Comparison of ENCODE assay signal across 17 cellular contexts in the genomic region with DNA sequence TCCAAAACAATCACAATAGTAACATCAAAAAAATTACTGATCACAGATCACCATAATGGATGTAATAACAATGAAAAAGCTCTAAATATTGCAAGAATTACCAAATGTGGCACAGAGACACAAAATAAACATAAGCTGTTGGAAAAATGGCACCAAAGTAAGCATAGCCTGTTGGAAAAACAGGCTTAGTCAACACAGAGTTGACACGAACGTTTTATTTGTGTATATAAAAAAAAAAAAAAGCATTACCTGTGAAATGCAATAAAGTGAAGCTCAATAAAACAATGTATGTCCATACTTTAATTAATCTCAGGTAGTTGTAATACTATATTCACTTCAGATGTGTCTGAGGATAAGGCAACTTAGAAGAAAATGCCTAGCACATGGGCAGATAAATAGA.
DNase-seq lines count a peak whose midpoint lies in the region; ATAC-seq and TF ChIP-seq lines count a peak whose summit lies in the region.
"Had no signal": no experiment of that assay in that cellular context is flagged by ENCODE, and none has a peak within 500 bp of the region (broad histone marks: within the 10 kb centered on the region; RNA-seq: fewer than 3 reads in every experiment).

No MANE protein-coding gene starts in this region.

- ATAC-seq in left colon, result peak; percentile 67
- ATAC-seq: A549; CD8-positive, alpha-beta T cell had no signal

- no TSS peak for BruUV-seq in MCF 10A (replicated peaks; lab: Mats Ljungman, UMichigan)

- DNase-seq in MCF 10A (ENCODE audit: unreplicated experiment), result no peak
- no peak for DNase-seq in breast epithelium (ENCODE audit: low spot score in 2 of 2)
- no peak for DNase-seq in left colon
- DNase-seq in GOT3 (lab: John Stamatoyannopoulos, UW), result no peak
- no peak for DNase-seq in GM20000 (ENCODE audit: low spot score)
- DNase-seq: AML-193; Caco-2; Calu3; CD4-positive, alpha-beta T cell; CD8-positive, alpha-beta T cell; DMS79 treated with DMSO at 0.1 percent for 48 hours; GF-D8 had no signal

- H3K4me3 Mint-ChIP-seq in MCF 10A (ENCODE audit: unreplicated experiment), result no peak overlapping the region
- H3K4me3 Mint-ChIP-seq: B cell; CD4-positive, alpha-beta T cell; CD8-positive, alpha-beta T cell had no signal

- H3K9me3 ChIP-seq in breast epithelium, result peaks cover 0 to 7% of the 10 kb centered on the region in 2 donors
- H3K9me3 ChIP-seq: A549, Caco-2 had no signal

- H3K27me3 Mint-ChIP-seq in MCF 10A (ENCODE audit: insufficient read depth, unreplicated experiment), result no peaks in the 10 kb centered on the region
- H3K27me3 Mint-ChIP-seq: B cell; CD4-positive, alpha-beta T cell had no signal

- H3K27me3 ChIP-seq in breast epithelium, result no peaks in the 10 kb centered on the region
- H3K27me3 ChIP-seq: BLaER1 treated with 17β-estradiol and CSF1 and Interleukin-3, amounts not matched to agents 10 nM and 100 nM had no signal

- peaks cover 7% of the 10 kb centered on the region for H3K9me3 Mint-ChIP-seq in MCF 10A (ENCODE audit: unreplicated experiment)
- H3K9me3 Mint-ChIP-seq: CD4-positive, alpha-beta T cell had no signal

- no peak for TF ChIP-seq POLR2A in breast epithelium (IDR thresholded peaks at IDR 0.05)

- CTCF ChIA-PET in MCF 10A (lab: Yijun Ruan, JAX), result interaction anchor here (0.6 to 0.8 kb wide), 2 partner anchors 31 to 409 kb away, joined by 3 read pairs; no protein-coding TSS in a partner anchor

- no peaks in the 10 kb centered on the region for H3K36me3 ChIP-seq in breast epithelium

- intact Hi-C loops in MCF 10A (cut with micrococcal nuclease), result no loop called here
- intact Hi-C loops in breast epithelium (cut with DNase I; ENCODE audit: low total_unique reads), result no loop called here
- intact Hi-C loops in left colon (cut with DNase I, micrococcal nuclease), result no loop called here

- peak overlapping the region; percentile 37 for H3K27ac Mint-ChIP-seq in MCF 10A (ENCODE audit: low read depth, unreplicated experiment)
- H3K27ac Mint-ChIP-seq: B cell; CD4-positive, alpha-beta T cell; CD8-positive, alpha-beta T cell had no signal

- H3K4me3 ChIP-seq in breast epithelium, result no peak overlapping the region
- H3K4me3 ChIP-seq: A549; BLaER1 treated with 17β-estradiol and CSF1 and Interleukin-3, amounts not matched to agents 10 nM and 100 nM had no signal

- no peak for TF ChIP-seq CTCF in MCF 10A (IDR thresholded peaks at IDR 0.05; ENCODE audit: unreplicated experiment)
- no peak for TF ChIP-seq CTCF in breast epithelium (IDR thresholded peaks at IDR 0.05)
- no peak for TF ChIP-seq CTCF in GM20000 (IDR thresholded peaks at IDR 0.05; ENCODE audit: extremely low read depth, missing control alignments)

- peaks cover 55% of the 10 kb centered on the region for H3K36me3 Mint-ChIP-seq in MCF 10A (ENCODE audit: insufficient read depth, unreplicated experiment)

- H3K4me1 ChIP-seq in breast epithelium, result no peaks in the 10 kb centered on the region
- H3K4me1 ChIP-seq: A549; BLaER1 treated with 17β-estradiol and CSF1 and Interleukin-3, amounts not matched to agents 10 nM and 100 nM; Caco-2 had no signal

- POLR2A ChIA-PET in MCF 10A (lab: Yijun Ruan, JAX), result interaction anchor here (0.9 to 1.3 kb wide), 2 partner anchors 10 to 20 kb away, joined by 3 to 4 read pairs; no protein-coding TSS in a partner anchor

- no peak overlapping the region for H3K27ac ChIP-seq in breast epithelium
- H3K27ac ChIP-seq: 22Rv1; A549; BLaER1 treated with 17β-estradiol and CSF1 and Interleukin-3, amounts not matched to agents 10 nM and 100 nM; C4-2B had no signal

- no peaks in the 10 kb centered on the region for H3K4me1 Mint-ChIP-seq in MCF 10A (ENCODE audit: insufficient read depth, unreplicated experiment)
- H3K4me1 Mint-ChIP-seq: B cell had no signal
